ENCODE assay signal across 10 cellular contexts in the genomic region with DNA sequence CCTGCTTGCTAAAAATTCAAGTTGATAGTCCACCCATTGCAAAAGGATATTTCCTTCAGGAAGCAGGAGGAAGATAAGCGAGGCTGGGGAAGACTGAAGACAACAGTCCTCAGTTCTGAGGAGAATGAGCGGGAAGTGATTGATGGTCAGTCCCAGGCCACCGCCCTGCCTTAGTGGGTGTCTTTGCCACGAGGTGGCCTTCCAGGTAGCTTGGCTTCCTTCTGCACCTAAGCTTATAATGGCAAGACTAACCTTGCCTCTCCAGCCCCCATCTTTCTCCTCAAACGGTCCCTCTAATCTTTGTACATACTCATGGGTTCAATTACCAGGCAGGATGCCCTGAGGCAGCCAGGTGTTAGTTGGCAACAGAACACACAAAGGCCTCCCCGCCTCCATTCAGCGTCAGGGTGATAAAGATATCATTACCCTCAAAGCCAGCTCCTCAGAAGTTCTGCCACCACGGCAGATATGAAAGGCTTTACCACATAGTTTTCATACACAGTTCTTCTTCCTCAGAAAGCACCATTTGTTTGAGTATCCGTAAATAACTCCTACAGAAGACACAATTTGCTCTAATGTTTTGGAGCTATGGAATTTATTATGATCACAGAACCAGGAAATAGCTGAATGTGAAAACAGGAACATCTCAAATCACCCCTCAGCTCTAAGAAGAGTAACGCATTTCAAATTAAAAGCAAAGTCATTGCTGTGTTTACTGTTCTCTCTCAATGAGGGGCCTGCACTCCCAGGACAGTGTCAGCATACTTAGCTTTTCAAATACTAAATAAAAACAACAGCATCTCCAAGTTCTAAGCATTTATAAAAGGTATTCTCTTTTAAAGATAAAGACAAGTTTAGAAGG.
DNase-seq lines count a peak whose midpoint lies in the region; ATAC-seq, FAIRE-seq and TF ChIP-seq lines count a peak whose summit lies in the region.
"Had no signal": no experiment of that assay in that cellular context is flagged by ENCODE, and none has a peak within 500 bp of the region (broad histone marks: within the 10 kb centered on the region; RNA-seq: fewer than 3 reads in every experiment).

No MANE protein-coding gene starts in this region.

- H3K4me3 ChIP-seq in pancreas, result no peak overlapping the region
- H3K4me3 ChIP-seq in suprapubic skin, result no peak overlapping the region
- H3K4me3 ChIP-seq: heart right ventricle had no signal

- H3K4me3 Mint-ChIP-seq in activated CD8-positive, alpha-beta T cell treated with anti-CD3 and anti-CD28 coated beads for 36 hours, result no peak overlapping the region

- no peak for TF ChIP-seq CTCF in activated CD8-positive, alpha-beta T cell treated with anti-CD3 and anti-CD28 coated beads for 36 hours (IDR thresholded peaks at IDR 0.05)
- TF ChIP-seq CTCF in pancreas (IDR thresholded peaks at IDR 0.05), result no peak
- TF ChIP-seq CTCF in suprapubic skin (IDR thresholded peaks at IDR 0.05), result no peak

- no peak for TF ChIP-seq EP300 in suprapubic skin (IDR thresholded peaks at IDR 0.05)

- no peaks in the 10 kb centered on the region for H3K27me3 Mint-ChIP-seq in activated CD8-positive, alpha-beta T cell treated with anti-CD3 and anti-CD28 coated beads for 36 hours

- no peak for TF ChIP-seq POLR2A in suprapubic skin (IDR thresholded peaks at IDR 0.05)

- no peak for FAIRE-seq in pancreas (lab: Jason Lieb, UNC)
- FAIRE-seq: A204.1 had no signal

- H3K9me3 ChIP-seq in pancreas (no peaks in the 10 kb centered on the region), suprapubic skin (no peaks in the 10 kb centered on the region)
- H3K9me3 ChIP-seq: heart right ventricle had no signal

- ATAC-seq in HG03342 (IDR thresholded peaks at IDR 0.05; ENCODE audit: unreplicated experiment), result peak; percentile 41
- ATAC-seq in activated CD8-positive, alpha-beta T cell treated with anti-CD3 and anti-CD28 coated beads for 36 hours, result peak; percentile 60
- ATAC-seq in pancreas, result peak; percentile 66 to 94 (median 76)

- H3K27me3 ChIP-seq in pancreas (no peaks in the 10 kb centered on the region), suprapubic skin (no peaks in the 10 kb centered on the region)
- H3K27me3 ChIP-seq: heart right ventricle had no signal

- H3K27ac ChIP-seq in pancreas, result no peak overlapping the region
- H3K27ac ChIP-seq in suprapubic skin, result no peak overlapping the region

- H3K4me1 ChIP-seq in pancreas (peaks cover 0 to 10% (median 8%) of the 10 kb centered on the region in 3 donors), suprapubic skin (peaks cover 27% of the 10 kb centered on the region)

- H3K9me3 Mint-ChIP-seq in activated CD8-positive, alpha-beta T cell treated with anti-CD3 and anti-CD28 coated beads for 36 hours, result no peaks in the 10 kb centered on the region

- DNase-seq in NCI-H1105 treated with DMSO at 0.1 percent for 48 hours (lab: John Stamatoyannopoulos, UW) (peak; percentile 6), NCI-H1105 (lab: John Stamatoyannopoulos, UW) (no peak), pancreas (peak in 4 of 6 donors; percentile 29 to 55 (median 30)), suprapubic skin (ENCODE audit: low spot score in 2 of 2) (no peak), putamen (ENCODE audit: low spot score) (no peak), GDM1 (lab: John Stamatoyannopoulos, UW) (no peak)
- peak; percentile 73 for DNase-seq in activated CD8-positive, alpha-beta T cell treated with anti-CD3 and anti-CD28 coated beads for 36 hours

- WGBS in pancreas, 2 donors, result 41% methylated on average over 10 of the region's 10 CpGs
- WGBS in suprapubic skin, result 55% methylated on average over 10 of the region's 10 CpGs

- intact Hi-C loops in activated CD8-positive, alpha-beta T cell treated with anti-CD3 and anti-CD28 coated beads for 36 hours (cut with micrococcal nuclease), result loop anchor here (5.0 to 10.0 kb wide), 2 partner anchors 143 to 250 kb away; a partner anchor contains a TSS
- intact Hi-C loops in pancreas (cut with DNase I), result loop anchor here in 1 of 3 donors (5.0 kb wide), 1 partner anchor 255 kb away; no protein-coding TSS in a partner anchor

- H3K4me1 Mint-ChIP-seq in activated CD8-positive, alpha-beta T cell treated with anti-CD3 and anti-CD28 coated beads for 36 hours (ENCODE audit: low read depth), result peaks cover 65% of the 10 kb centered on the region

- no peaks in the 10 kb centered on the region for H3K36me3 ChIP-seq in pancreas
- H3K36me3 ChIP-seq in suprapubic skin, result peaks cover 3% of the 10 kb centered on the region
- H3K36me3 ChIP-seq: heart right ventricle had no signal

- POLR2A ChIA-PET in activated CD8-positive, alpha-beta T cell treated with anti-CD3 and anti-CD28 coated beads for 36 hours (lab: Charles Lee), result interaction anchor here (0.9 to 3.1 kb wide), 12 partner anchors 21 to 251 kb away, joined by 3 to 10 read pairs (median 4); no protein-coding TSS in a partner anchor

- CTCF ChIA-PET in activated CD8-positive, alpha-beta T cell treated with anti-CD3 and anti-CD28 coated beads for 36 hours (lab: Charles Lee), result interaction anchor here (0.6 to 5.5 kb wide), 45 partner anchors 8 to 456 kb away, joined by 3 to 68 read pairs (median 4); a partner anchor contains a TSS

- peaks cover 8% of the 10 kb centered on the region for H3K36me3 Mint-ChIP-seq in activated CD8-positive, alpha-beta T cell treated with anti-CD3 and anti-CD28 coated beads for 36 hours (ENCODE audit: low read depth)

- H3K27ac Mint-ChIP-seq in activated CD8-positive, alpha-beta T cell treated with anti-CD3 and anti-CD28 coated beads for 36 hours, result peak overlapping the region; percentile 66

Comparison
In these comparisons a context has a peak if more than half of its experiments do, and no peak if none do; other contexts are left out.
1. DNase-seq: peak in NCI-H1105 treated with DMSO at 0.1 percent for 48 hours (single experiment), activated CD8-positive, alpha-beta T cell treated with anti-CD3 and anti-CD28 coated beads for 36 hours (single experiment) and pancreas (4 of 6); none in NCI-H1105 (single experiment), suprapubic skin (0 of 2), putamen (single experiment) and GDM1 (single experiment).
2. Peak in every context shown above with its lines, with median percentiles within 50 percentile points of each other: ATAC-seq.